In the genomic region with DNA sequence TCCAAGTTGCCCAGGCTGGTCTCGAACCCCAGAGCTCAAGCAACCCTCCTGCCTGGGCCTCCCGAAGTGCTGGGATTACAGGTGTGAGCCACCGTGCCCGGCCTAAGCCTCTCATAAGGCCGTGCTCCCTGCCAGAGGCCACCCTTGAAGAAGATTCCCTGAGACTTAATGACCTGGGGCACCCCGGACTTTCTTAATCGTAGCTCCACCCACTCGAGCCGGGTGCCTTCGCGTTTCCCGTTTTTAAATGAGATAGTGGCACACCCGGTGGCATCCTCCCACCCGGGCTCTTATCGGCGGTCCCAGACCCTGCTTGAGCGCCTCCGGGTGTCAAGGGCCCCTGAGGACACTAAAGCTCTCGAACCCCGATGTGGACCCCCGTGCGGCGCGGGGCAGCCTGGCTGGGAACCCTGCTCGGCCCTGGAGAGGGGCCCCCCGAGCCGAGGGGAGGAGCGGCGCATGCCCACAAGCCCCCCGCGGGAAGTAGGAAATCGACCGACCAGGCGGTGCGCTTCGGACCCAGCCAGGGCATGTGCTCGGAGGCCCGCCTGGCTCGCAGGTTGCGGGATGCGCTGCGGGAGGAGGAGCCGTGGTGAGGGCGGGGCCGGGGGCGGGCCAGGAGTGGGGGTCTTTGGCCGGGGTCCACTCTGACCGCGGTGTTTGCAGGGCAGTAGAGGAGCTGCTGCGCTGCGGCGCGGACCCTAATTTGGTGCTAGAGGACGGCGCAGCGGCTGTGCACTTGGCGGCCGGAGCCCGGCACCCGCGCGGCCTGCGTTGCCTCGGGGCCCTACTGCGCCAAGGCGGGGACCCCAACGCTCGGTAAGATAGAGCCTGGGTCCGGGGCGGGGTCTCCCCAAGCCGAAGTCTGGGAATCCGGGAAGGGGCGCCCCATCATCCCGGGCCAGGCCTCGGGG, we compare ENCODE assay signal across 1 cellular context.
TF ChIP-seq lines count a peak whose summit lies in the region.

A gene with protein sequence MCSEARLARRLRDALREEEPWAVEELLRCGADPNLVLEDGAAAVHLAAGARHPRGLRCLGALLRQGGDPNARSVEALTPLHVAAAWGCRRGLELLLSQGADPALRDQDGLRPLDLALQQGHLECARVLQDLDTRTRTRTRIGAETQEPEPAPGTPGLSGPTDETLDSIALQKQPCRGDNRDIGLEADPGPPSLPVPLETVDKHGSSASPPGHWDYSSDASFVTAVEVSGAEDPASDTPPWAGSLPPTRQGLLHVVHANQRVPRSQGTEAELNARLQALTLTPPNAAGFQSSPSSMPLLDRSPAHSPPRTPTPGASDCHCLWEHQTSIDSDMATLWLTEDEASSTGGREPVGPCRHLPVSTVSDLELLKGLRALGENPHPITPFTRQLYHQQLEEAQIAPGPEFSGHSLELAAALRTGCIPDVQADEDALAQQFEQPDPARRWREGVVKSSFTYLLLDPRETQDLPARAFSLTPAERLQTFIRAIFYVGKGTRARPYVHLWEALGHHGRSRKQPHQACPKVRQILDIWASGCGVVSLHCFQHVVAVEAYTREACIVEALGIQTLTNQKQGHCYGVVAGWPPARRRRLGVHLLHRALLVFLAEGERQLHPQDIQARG (plus strand): TSS at position 511 of the 914 bp plus-strand sequence. CDS start 20 bp downstream, at position 531.

TF ChIP-seq in GM23338, 12 proteins besides CTCF, POLR2A, EP300 and RAD21 (continued from another document):
- TF ChIP-seq, protein P1, sequence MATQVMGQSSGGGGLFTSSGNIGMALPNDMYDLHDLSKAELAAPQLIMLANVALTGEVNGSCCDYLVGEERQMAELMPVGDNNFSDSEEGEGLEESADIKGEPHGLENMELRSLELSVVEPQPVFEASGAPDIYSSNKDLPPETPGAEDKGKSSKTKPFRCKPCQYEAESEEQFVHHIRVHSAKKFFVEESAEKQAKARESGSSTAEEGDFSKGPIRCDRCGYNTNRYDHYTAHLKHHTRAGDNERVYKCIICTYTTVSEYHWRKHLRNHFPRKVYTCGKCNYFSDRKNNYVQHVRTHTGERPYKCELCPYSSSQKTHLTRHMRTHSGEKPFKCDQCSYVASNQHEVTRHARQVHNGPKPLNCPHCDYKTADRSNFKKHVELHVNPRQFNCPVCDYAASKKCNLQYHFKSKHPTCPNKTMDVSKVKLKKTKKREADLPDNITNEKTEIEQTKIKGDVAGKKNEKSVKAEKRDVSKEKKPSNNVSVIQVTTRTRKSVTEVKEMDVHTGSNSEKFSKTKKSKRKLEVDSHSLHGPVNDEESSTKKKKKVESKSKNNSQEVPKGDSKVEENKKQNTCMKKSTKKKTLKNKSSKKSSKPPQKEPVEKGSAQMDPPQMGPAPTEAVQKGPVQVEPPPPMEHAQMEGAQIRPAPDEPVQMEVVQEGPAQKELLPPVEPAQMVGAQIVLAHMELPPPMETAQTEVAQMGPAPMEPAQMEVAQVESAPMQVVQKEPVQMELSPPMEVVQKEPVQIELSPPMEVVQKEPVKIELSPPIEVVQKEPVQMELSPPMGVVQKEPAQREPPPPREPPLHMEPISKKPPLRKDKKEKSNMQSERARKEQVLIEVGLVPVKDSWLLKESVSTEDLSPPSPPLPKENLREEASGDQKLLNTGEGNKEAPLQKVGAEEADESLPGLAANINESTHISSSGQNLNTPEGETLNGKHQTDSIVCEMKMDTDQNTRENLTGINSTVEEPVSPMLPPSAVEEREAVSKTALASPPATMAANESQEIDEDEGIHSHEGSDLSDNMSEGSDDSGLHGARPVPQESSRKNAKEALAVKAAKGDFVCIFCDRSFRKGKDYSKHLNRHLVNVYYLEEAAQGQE (IDR thresholded peaks at IDR 0.05; ENCODE audit: unreplicated experiment): no peak
- TF ChIP-seq ZNF462 (CRISPR knock-in tag; IDR thresholded peaks at IDR 0.05) (no peak), POLR2AphosphoS5 (IDR thresholded peaks at IDR 0.05; ENCODE audit: low read depth) (peak; percentile 73)
